8 cellular contexts compared by ENCODE assay signal in the genomic region with DNA sequence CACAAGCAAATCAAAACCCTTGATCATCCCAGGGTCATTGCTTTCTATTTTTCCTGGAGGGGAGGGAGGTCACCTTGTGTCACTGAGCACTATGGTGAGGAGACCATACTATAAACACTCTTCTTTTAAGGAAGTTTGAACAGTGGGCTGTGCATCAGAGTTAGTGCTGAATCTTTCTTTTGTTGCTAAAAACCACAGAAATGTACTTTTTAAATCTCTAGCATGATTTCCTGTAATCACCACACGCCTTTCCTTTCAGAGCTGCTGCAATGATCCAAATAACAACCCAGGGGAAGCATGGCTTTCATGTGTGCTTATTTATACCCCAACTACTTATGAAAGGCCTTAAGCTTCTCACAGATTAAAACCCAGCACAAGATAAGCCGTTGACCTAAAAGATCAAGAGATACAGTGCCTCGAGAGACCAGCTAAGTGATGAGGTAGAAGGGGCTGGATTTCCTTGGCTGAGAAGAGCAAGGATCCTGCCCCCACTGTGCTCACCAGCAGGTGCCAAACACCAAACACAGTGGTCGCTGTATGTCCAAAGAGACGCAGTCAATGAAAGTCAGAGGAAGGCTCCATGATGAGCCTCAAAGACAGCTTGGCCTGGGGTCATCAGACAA. TPM values are rescaled to one million over a fixed set of nuclear protein-coding genes. Genes with fewer than 3 reads are reported as not detected.
DNase-seq lines count a peak whose midpoint lies in the region; ATAC-seq and TF ChIP-seq lines count a peak whose summit lies in the region.

No MANE protein-coding gene starts in this region.

- no peaks in the 10 kb centered on the region for H3K9me2 ChIP-seq in DOHH2 (replicated peaks; ENCODE audit: control insufficient read depth, low read length)

- H3K9me3 Mint-ChIP-seq in natural killer cell: no peaks in the 10 kb centered on the region

- in situ Hi-C loops in astrocyte of the cerebellum (cut with HindIII; ENCODE audit: low sequenced_read_pairs): loop anchor here (5.0 to 10.0 kb wide), 2 partner anchors 61 to 71 kb away; no protein-coding TSS in a partner anchor

- H3K4me1 ChIP-seq in DOHH2 (ENCODE audit: control insufficient read depth, low read length): peaks cover 13% of the 10 kb centered on the region
- H3K4me1 ChIP-seq in psoas muscle: no peaks in the 10 kb centered on the region

- peak; percentile 63 to 72 (median 65) for ATAC-seq in natural killer cell
- ATAC-seq in psoas muscle: no peak
- no peak for ATAC-seq in HG03039 (IDR thresholded peaks at IDR 0.05; ENCODE audit: unreplicated experiment)

- H3K36me3 ChIP-seq in DOHH2 (ENCODE audit: control insufficient read depth, low read length) (no peaks in the 10 kb centered on the region), psoas muscle (ENCODE audit: insufficient read depth in 1 of 2, low read depth in 1 of 2) (no peaks in the 10 kb centered on the region)

- no peaks in the 10 kb centered on the region for H3K27me3 Mint-ChIP-seq in natural killer cell (ENCODE audit: low read depth in 2 of 2)

- 62 to 65% (median 64%) methylated on average over 5 of the region's 5 CpGs for WGBS in psoas muscle, 3 donors

- peak overlapping the region; percentile 57 for H3K4me3 Mint-ChIP-seq in natural killer cell

- H3K4me3 ChIP-seq in DOHH2 (ENCODE audit: low read length) (no peak overlapping the region), astrocyte of the cerebellum (ENCODE audit: low read depth, low read length) (no peak overlapping the region), psoas muscle (no peak overlapping the region)

- intact Hi-C loops in natural killer cell (cut with micrococcal nuclease) (loop anchor here (2.0 kb wide), 1 partner anchor 63 kb away; no protein-coding TSS in a partner anchor), psoas muscle (cut with DNase I) (no loop called here)

- H3K27ac Mint-ChIP-seq in natural killer cell: peak overlapping the region; percentile 88 to 95

- no peak for TF ChIP-seq CTCF in DOHH2 (IDR thresholded peaks at IDR 0.05; ENCODE audit: low read depth, low read length, poor library complexity, severe bottlenecking)
- no peak for TF ChIP-seq CTCF in astrocyte of the cerebellum (IDR thresholded peaks at IDR 0.05; ENCODE audit: low read depth, low read length, missing control alignments)
- no peak for TF ChIP-seq CTCF in natural killer cell (IDR thresholded peaks at IDR 0.05)
- no peak for TF ChIP-seq CTCF in psoas muscle (IDR thresholded peaks at IDR 0.05)

- H3K27ac ChIP-seq in DOHH2 (ENCODE audit: low read depth, low read length) (no peak overlapping the region), psoas muscle (no peak overlapping the region)

- H3K27me3 ChIP-seq in DOHH2 (ENCODE audit: control insufficient read depth, low read length): no peaks in the 10 kb centered on the region
- H3K27me3 ChIP-seq in psoas muscle (ENCODE audit: insufficient read depth in 3 of 3, low read length in 2 of 3): no peaks in the 10 kb centered on the region

- no peaks in the 10 kb centered on the region for H3K36me3 Mint-ChIP-seq in natural killer cell

- peaks cover 66 to 68% of the 10 kb centered on the region in 2 donors for H3K4me1 Mint-ChIP-seq in natural killer cell

- DNase-seq in NCI-H82 (lab: John Stamatoyannopoulos, UW) (peak; percentile 83), astrocyte of the cerebellum (ENCODE audit: low read depth) (peak; percentile 64), natural killer cell (no peak), psoas muscle (no peak), NCI-H2171 treated with DMSO at 0.1 percent for 48 hours (lab: John Stamatoyannopoulos, UW) (no peak), NCI-H2171 (lab: John Stamatoyannopoulos, UW) (no peak)

- H3K4me2 ChIP-seq in DOHH2 (ENCODE audit: low read length): peak overlapping the region; percentile 44; the same call in 1 of the 2 replicates

- no peaks in the 10 kb centered on the region for H3K79me2 ChIP-seq in DOHH2 (ENCODE audit: control insufficient read depth, low read length)

- H3K9me3 ChIP-seq in DOHH2 (ENCODE audit: control insufficient read depth, insufficient read depth, low read length) (no peaks in the 10 kb centered on the region), psoas muscle (no peaks in the 10 kb centered on the region)

- H4K20me1 ChIP-seq in DOHH2 (ENCODE audit: control insufficient read depth, insufficient read depth, low read depth, low read length): no peaks in the 10 kb centered on the region

- no peaks in the 10 kb centered on the region for H3F3A ChIP-seq in DOHH2 (ENCODE audit: control insufficient read depth, insufficient read depth)

RNA-seq across cellular contexts. Expression of a gene that starts 34.7 kb away (rescaled TPM):
- total RNA-seq in natural killer cell: 1 to 10 TPM; 1.4 to 6.3 (median 6.3) TPM
- under 1 TPM; 0.32 to 0.74 (median 0.47) TPM for total RNA-seq in psoas muscle
- polyA plus RNA-seq in psoas muscle: under 1 TPM; 0.27 to 0.47 (median 0.35) TPM

RNA-seq across cellular contexts. Expression of a gene that starts 59.3 kb away (rescaled TPM):
- total RNA-seq in natural killer cell (1,000 to 10,000 TPM; 1,247 to 1,683 (median 1,557) TPM), psoas muscle (100 to 1,000 TPM; 181 to 306 (median 239) TPM)
- 100 to 1,000 TPM; 223 to 849 (median 317) TPM for polyA plus RNA-seq in psoas muscle

Comparison
In these comparisons a context has a peak if more than half of its experiments do, and no peak if none do; other contexts are left out.
1. DNase-seq: peak in NCI-H82 (single experiment) and astrocyte of the cerebellum (single experiment); none in natural killer cell (single experiment), psoas muscle (0 of 2), NCI-H2171 treated with DMSO at 0.1 percent for 48 hours (single experiment) and NCI-H2171 (single experiment).
2. ATAC-seq: peak in natural killer cell (3 of 3); none in psoas muscle (0 of 4) and HG03039 (single experiment).
3. RNA of a gene that starts 59.3 kb away (total RNA-seq): 1,247 to 1,683 TPM in natural killer cell; 181 to 306 TPM in psoas muscle; every median in the first group is over 4 times any median in the second.